Comparison of ENCODE assay signal across 11 cellular contexts in genomic region chr20:31594558-31595379, GRCh38. TPM values are rescaled to one million over a fixed set of nuclear protein-coding genes. Genes with fewer than 3 reads are reported as not detected.
DNase-seq lines count a peak whose midpoint lies in the region; ATAC-seq, FAIRE-seq and TF ChIP-seq lines count a peak whose summit lies in the region.
"Had no signal": no experiment of that assay in that cellular context is flagged by ENCODE, and none has a peak within 500 bp of the region (broad histone marks: within the 10 kb centered on the region; RNA-seq: fewer than 3 reads in every experiment).

No MANE protein-coding gene starts in this region.

- H3K27ac ChIP-seq in ascending aorta, result peak overlapping the region; percentile 79 to 90
- peak overlapping the region; percentile 69 for H3K27ac ChIP-seq in psoas muscle

- WGBS in psoas muscle, 3 donors, result 75 to 78% (median 77%) methylated on average over 11 of the region's 11 CpGs

- H3K4me1 ChIP-seq in ascending aorta, result peaks cover 0 to 19% of the 10 kb centered on the region in 2 donors
- H3K4me1 ChIP-seq in psoas muscle, result no peaks in the 10 kb centered on the region

- no peak for DNase-seq in H54 (ENCODE audit: insufficient read length, low spot score)
- DNase-seq in ascending aorta (ENCODE audit: low spot score in 2 of 2), result no peak
- peak; percentile 55 for DNase-seq in left ventricle myocardium superior
- peak; percentile 30 to 58 for DNase-seq in psoas muscle
- DNase-seq in urothelium cell line (ENCODE audit: low spot score), result no peak
- no peak for DNase-seq in occipital lobe (lab: John Stamatoyannopoulos, UW)
- DNase-seq in DMS153 (lab: John Stamatoyannopoulos, UW), result no peak
- DNase-seq: activated CD4-positive, alpha-beta T cell treated with anti-CD3 and anti-CD28 coated beads, Interleukin-2, amount 50 U/mL, for 48 hours; amygdala; head of caudate nucleus had no signal

- H3K4me3 ChIP-seq in ascending aorta (no peak overlapping the region), psoas muscle (no peak overlapping the region)

- FAIRE-seq in H54 (lab: Jason Lieb, UNC), result no peak
- FAIRE-seq in urothelium cell line (lab: Jason Lieb, UNC), result no peak

- no peak for TF ChIP-seq CTCF in ascending aorta (IDR thresholded peaks at IDR 0.05)
- TF ChIP-seq CTCF in psoas muscle (IDR thresholded peaks at IDR 0.05), result no peak

- peak; percentile 60 for ATAC-seq in left ventricle myocardium superior
- peak; percentile 11 to 54 (median 32) for ATAC-seq in psoas muscle
- no peak for ATAC-seq in GM21423 (IDR thresholded peaks at IDR 0.05; ENCODE audit: unreplicated experiment)

- no peaks in the 10 kb centered on the region for H3K36me3 ChIP-seq in ascending aorta
- no peaks in the 10 kb centered on the region for H3K36me3 ChIP-seq in psoas muscle (ENCODE audit: insufficient read depth in 1 of 2, low read depth in 1 of 2)

- intact Hi-C loops in ascending aorta (cut with DNase I) (no loop called here), left ventricle myocardium superior (cut with micrococcal nuclease) (no loop called here), psoas muscle (cut with DNase I) (no loop called here)

- peak; percentile 36; the same call in 1 of the 2 replicates for TF ChIP-seq POLR2A in H54 (IDR thresholded peaks at IDR 0.05; ENCODE audit: low read depth, low read length)

- H3K27me3 ChIP-seq in ascending aorta (no peaks in the 10 kb centered on the region), psoas muscle (ENCODE audit: insufficient read depth in 3 of 3, low read length in 2 of 3) (no peaks in the 10 kb centered on the region)

- H3K9me3 ChIP-seq in ascending aorta (no peaks in the 10 kb centered on the region), psoas muscle (no peaks in the 10 kb centered on the region)

RNA-seq across cellular contexts. Expression of gene ID1, which starts 10.3 kb away (rescaled TPM):
- 3,326 TPM for total RNA-seq in ascending aorta
- total RNA-seq in left ventricle myocardium superior, result 99.2 TPM
- 100 to 1,000 TPM in 2 of 4 donors, 10 to 100 TPM in 2; 25.1 to 129 (median 102) TPM for total RNA-seq in psoas muscle
- 100 to 1,000 TPM in 1 of 3 donors, 10 to 100 TPM in 2; 45.1 to 574 (median 45.2) TPM for polyA plus RNA-seq in psoas muscle
- total RNA-seq in occipital lobe, result 66.9 TPM

RNA-seq across cellular contexts. Expression of gene COX4I2, which starts 42.9 kb away (rescaled TPM):
- 61.4 TPM for total RNA-seq in ascending aorta
- total RNA-seq in left ventricle myocardium superior, result 10.1 TPM
- 1 to 10 TPM; 3.5 to 8.1 (median 5.0) TPM for total RNA-seq in psoas muscle
- polyA plus RNA-seq in psoas muscle, result 10 to 100 TPM in 2 of 3 donors, 1 to 10 TPM in 1; 7.0 to 13.2 (median 11.9) TPM
- not detected for total RNA-seq in occipital lobe

Comparison
In these comparisons a context has a peak if more than half of its experiments do, and no peak if none do; other contexts are left out.
1. DNase-seq: peak in left ventricle myocardium superior (single experiment) and psoas muscle (2 of 2); none in H54 (single experiment), ascending aorta (0 of 2), urothelium cell line (single experiment), occipital lobe (single experiment) and DMS153 (single experiment).
2. RNA of gene ID1, which starts 10.3 kb away (total RNA-seq): 3,326 TPM in ascending aorta (single experiment); 25.1 to 129 TPM in psoas muscle, 99.2 TPM in left ventricle myocardium superior (single experiment) and 66.9 TPM in occipital lobe (single experiment); every median in the first group is over 10 times any median in the second.